ENCODE assay signal across 16 cellular contexts in genomic region chr10:116767235-116767634, GRCh38. TPM values are rescaled to one million over a fixed set of nuclear protein-coding genes. Genes with fewer than 3 reads are reported as not detected.
DNase-seq lines count a peak whose midpoint lies in the region; ATAC-seq and TF ChIP-seq lines count a peak whose summit lies in the region.
"Had no signal": no experiment of that assay in that cellular context is flagged by ENCODE, and none has a peak within 500 bp of the region (broad histone marks: within the 10 kb centered on the region; RNA-seq: fewer than 3 reads in every experiment).

No MANE protein-coding gene starts in this region.

- H3K27me3 ChIP-seq in right atrium auricular region (no peaks in the 10 kb centered on the region), foreskin keratinocyte (no peaks in the 10 kb centered on the region), liver (ENCODE audit: control insufficient read depth in 4 of 4, insufficient read depth in 4 of 4, low read length in 3 of 4) (peaks cover 0 to 3% (median 0%) of the 10 kb centered on the region in 4 donors), uterus (no peaks in the 10 kb centered on the region)

- H3K4me1 ChIP-seq in right atrium auricular region (peaks cover 0 to 26% of the 10 kb centered on the region in 2 donors), foreskin keratinocyte (peaks cover 10% of the 10 kb centered on the region), liver (ENCODE audit: control insufficient read depth in 4 of 4, insufficient read depth in 4 of 4, low read length in 3 of 4) (peaks cover 0 to 13% (median 5%) of the 10 kb centered on the region in 4 donors), uterus (peaks cover 0 to 4% of the 10 kb centered on the region in 2 donors)

- TF ChIP-seq CTCF in right atrium auricular region (IDR thresholded peaks at IDR 0.05) (no peak), foreskin keratinocyte (conservative IDR thresholded peaks at IDR 0.05) (no peak), liver (IDR thresholded peaks at IDR 0.05; ENCODE audit: low read depth, low read length, missing input control) (no peak), uterus (IDR thresholded peaks at IDR 0.05) (no peak)

- H3K27ac ChIP-seq in right atrium auricular region (no peak overlapping the region), foreskin keratinocyte (no peak overlapping the region), liver (ENCODE audit: low read depth in 1 of 2, low read length in 2 of 2) (no peak overlapping the region), uterus (no peak overlapping the region)

- H3K4me3 ChIP-seq in right atrium auricular region (no peak overlapping the region), liver (ENCODE audit: low read depth in 1 of 3, low read length in 3 of 3) (no peak overlapping the region), uterus (no peak overlapping the region)

- no peak for TF ChIP-seq POLR2A in uterus (IDR thresholded peaks at IDR 0.05)

- no peak for TF ChIP-seq RAD21 in liver (IDR thresholded peaks at IDR 0.05)

- no peak overlapping the region for H3K9ac ChIP-seq in liver (ENCODE audit: low read depth in 1 of 2, low read length in 2 of 2)
- H3K9ac ChIP-seq: SK-N-SH had no signal

- WGBS in liver, result 53% methylated on average over 4 of the region's 4 CpGs

- H3K9me3 ChIP-seq in right atrium auricular region, result peaks cover 0 to 10% of the 10 kb centered on the region in 2 donors
- peaks cover 0 to 6% (median 1%) of the 10 kb centered on the region in 4 donors for H3K9me3 ChIP-seq in liver (ENCODE audit: control insufficient read depth in 4 of 4, low read length in 3 of 4)
- H3K9me3 ChIP-seq in uterus, result peaks cover 0 to 3% of the 10 kb centered on the region in 2 donors
- H3K9me3 ChIP-seq: SK-N-SH had no signal

- ATAC-seq in Right ventricle myocardium inferior (peak; percentile 65), foreskin keratinocyte (peak; percentile 19), HG02678 (IDR thresholded peaks at IDR 0.05; ENCODE audit: unreplicated experiment) (no peak)

- DNase-seq in Right ventricle myocardium inferior (ENCODE audit: missing footprints) (no peak), right atrium auricular region (ENCODE audit: low spot score) (no peak), foreskin keratinocyte (peak in 1 of 2 donors; percentile 20), uterus (peak; percentile 37 to 51), D341Med (ENCODE audit: low spot score) (no peak)
- DNase-seq in activated naive CD4-positive, alpha-beta T cell treated with Interleukin-2 at 50 U/mL for 16 hours, result no peak
- DNase-seq: 8988T; activated CD8-positive, alpha-beta memory T cell treated with anti-CD3 and anti-CD28 coated beads, Interleukin-2, amount 50 U/mL, for 4 hours; Kasumi-1; NCI-H2081 treated with DMSO at 0.1 percent for 48 hours; NK-92 treated with Interleukin-12 subunit alpha and Interleukin-12 subunit beta, amount 100 ng/mL, for 24 hours; SK-N-SH; stimulated activated CD4-positive, alpha-beta T cell treated with anti-CD3 and anti-CD28 coated beads, Interleukin-15, amount 100 ng/mL, for 24 hours; trophoblast cell had no signal

- H3K36me3 ChIP-seq in right atrium auricular region (no peaks in the 10 kb centered on the region), liver (ENCODE audit: control insufficient read depth in 4 of 4, insufficient read depth in 3 of 4, low read depth in 1 of 4, low read length in 3 of 4) (no peaks in the 10 kb centered on the region), uterus (no peaks in the 10 kb centered on the region)

- intact Hi-C loops in Right ventricle myocardium inferior (cut with DNase I) (no loop called here), uterus (cut with DNase I; ENCODE audit: low total_unique reads) (no loop called here)

TF ChIP-seq in liver, 16 proteins besides CTCF, POLR2A, EP300 and RAD21:
- TF ChIP-seq JUND (IDR thresholded peaks at IDR 0.05), result no peak
- peak; percentile 23 to 47 for TF ChIP-seq RXRA (IDR thresholded peaks at IDR 0.05)
- TF ChIP-seq NR2F2 (IDR thresholded peaks at IDR 0.05), result peak; percentile 57
- TF ChIP-seq ZBTB33 (IDR thresholded peaks at IDR 0.05), result no peak
- no peak for TF ChIP-seq FOXA1 (IDR thresholded peaks at IDR 0.05)
- no peak for TF ChIP-seq FOXA2 (IDR thresholded peaks at IDR 0.05)
- TF ChIP-seq, protein P1, sequence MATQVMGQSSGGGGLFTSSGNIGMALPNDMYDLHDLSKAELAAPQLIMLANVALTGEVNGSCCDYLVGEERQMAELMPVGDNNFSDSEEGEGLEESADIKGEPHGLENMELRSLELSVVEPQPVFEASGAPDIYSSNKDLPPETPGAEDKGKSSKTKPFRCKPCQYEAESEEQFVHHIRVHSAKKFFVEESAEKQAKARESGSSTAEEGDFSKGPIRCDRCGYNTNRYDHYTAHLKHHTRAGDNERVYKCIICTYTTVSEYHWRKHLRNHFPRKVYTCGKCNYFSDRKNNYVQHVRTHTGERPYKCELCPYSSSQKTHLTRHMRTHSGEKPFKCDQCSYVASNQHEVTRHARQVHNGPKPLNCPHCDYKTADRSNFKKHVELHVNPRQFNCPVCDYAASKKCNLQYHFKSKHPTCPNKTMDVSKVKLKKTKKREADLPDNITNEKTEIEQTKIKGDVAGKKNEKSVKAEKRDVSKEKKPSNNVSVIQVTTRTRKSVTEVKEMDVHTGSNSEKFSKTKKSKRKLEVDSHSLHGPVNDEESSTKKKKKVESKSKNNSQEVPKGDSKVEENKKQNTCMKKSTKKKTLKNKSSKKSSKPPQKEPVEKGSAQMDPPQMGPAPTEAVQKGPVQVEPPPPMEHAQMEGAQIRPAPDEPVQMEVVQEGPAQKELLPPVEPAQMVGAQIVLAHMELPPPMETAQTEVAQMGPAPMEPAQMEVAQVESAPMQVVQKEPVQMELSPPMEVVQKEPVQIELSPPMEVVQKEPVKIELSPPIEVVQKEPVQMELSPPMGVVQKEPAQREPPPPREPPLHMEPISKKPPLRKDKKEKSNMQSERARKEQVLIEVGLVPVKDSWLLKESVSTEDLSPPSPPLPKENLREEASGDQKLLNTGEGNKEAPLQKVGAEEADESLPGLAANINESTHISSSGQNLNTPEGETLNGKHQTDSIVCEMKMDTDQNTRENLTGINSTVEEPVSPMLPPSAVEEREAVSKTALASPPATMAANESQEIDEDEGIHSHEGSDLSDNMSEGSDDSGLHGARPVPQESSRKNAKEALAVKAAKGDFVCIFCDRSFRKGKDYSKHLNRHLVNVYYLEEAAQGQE (IDR thresholded peaks at IDR 0.05), result no peak
- TF ChIP-seq HNF4G (IDR thresholded peaks at IDR 0.05), result no peak
- no peak for TF ChIP-seq MAX (IDR thresholded peaks at IDR 0.05)

RNA-seq across cellular contexts. Expression of gene HSPA12A, which starts 24.9 kb away (rescaled TPM):
- 20.8 TPM for total RNA-seq in Right ventricle myocardium inferior
- total RNA-seq in right atrium auricular region, result 10 to 100 TPM; 10.1 to 11.5 TPM
- total RNA-seq in foreskin keratinocyte, result 10.3 and 10.4 TPM in 2 replicates
- 3.8 and 4.1 TPM in 2 replicates for polyA plus RNA-seq in foreskin keratinocyte
- 1 to 10 TPM; 1.3 to 4.5 TPM for total RNA-seq in liver
- 1 to 10 TPM; 1.3 to 1.9 TPM for polyA plus RNA-seq in liver
- total RNA-seq in uterus, result 10 to 100 TPM in 2 of 4 donors, 1 to 10 TPM in 2; 4.9 to 32.0 (median 16.0) TPM

Comparison
In these comparisons a context has a peak if more than half of its experiments do, and no peak if none do; other contexts are left out.
1. DNase-seq: peak in uterus (2 of 2); none in Right ventricle myocardium inferior (single experiment), right atrium auricular region (single experiment), activated naive CD4-positive, alpha-beta T cell treated with Interleukin-2 at 50 U/mL for 16 hours (single experiment) and D341Med (single experiment).